Comparison of ENCODE assay signal across 8 cellular contexts in the genomic region with DNA sequence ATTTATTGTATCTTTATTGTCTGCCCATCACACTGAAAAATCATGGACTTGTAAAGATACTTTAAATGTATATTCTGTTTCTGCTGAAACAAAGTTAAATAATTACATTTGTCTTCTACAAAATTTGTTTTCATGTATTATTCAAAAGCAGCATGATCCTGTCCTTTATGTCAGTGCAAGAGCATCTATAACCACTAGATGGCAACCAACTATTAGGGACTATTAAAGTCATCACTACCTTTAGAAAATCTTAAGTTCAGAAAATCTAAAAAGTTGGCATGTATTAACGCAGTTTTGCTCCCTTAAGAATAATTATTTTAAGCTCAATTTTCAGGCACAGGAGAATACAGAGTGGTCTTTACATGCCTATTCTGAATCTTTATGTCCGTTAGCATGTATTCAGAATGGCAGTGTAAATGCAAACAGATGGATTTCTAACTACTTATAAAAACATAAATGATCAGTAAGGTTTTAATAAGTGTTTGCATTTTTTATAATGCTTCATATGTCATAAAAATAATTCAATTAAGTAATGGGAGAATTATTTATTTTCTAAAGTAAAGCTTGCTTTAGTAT. TPM values are rescaled to one million over a fixed set of nuclear protein-coding genes. Genes with fewer than 3 reads are reported as not detected.
DNase-seq lines count a peak whose midpoint lies in the region; ATAC-seq and TF ChIP-seq lines count a peak whose summit lies in the region.

No MANE protein-coding gene starts in this region.

- ATAC-seq in activated B cell treated with CpG ODN at 0.5 μM for 24 hours (ENCODE audit: low read depth): peak; percentile 77

- H3K36me3 ChIP-seq in GM06990 (ENCODE audit: control insufficient read depth, insufficient read depth, low read length) (peaks cover 2% of the 10 kb centered on the region), cardiac muscle cell (peaks cover 7% of the 10 kb centered on the region), spleen (peaks cover 0 to 40% (median 25%) of the 10 kb centered on the region in 6 donors)

- peaks cover 12% of the 10 kb centered on the region for H3K4me1 ChIP-seq in cardiac muscle cell (ENCODE audit: low read depth)
- peaks cover 6 to 55% (median 29%) of the 10 kb centered on the region in 6 donors for H3K4me1 ChIP-seq in spleen

- no peak for TF ChIP-seq POLR2A in spleen (IDR thresholded peaks at IDR 0.05)

- H3K9me3 Mint-ChIP-seq in activated B cell treated with CpG ODN at 0.5 μM for 24 hours: no peaks in the 10 kb centered on the region

- H3K27me3 ChIP-seq in GM06990 (replicated peaks; ENCODE audit: control insufficient read depth, insufficient read depth, low read length): no peaks in the 10 kb centered on the region
- H3K27me3 ChIP-seq in cardiac muscle cell: no peaks in the 10 kb centered on the region
- no peaks in the 10 kb centered on the region for H3K27me3 ChIP-seq in spleen (replicated peaks in 1 of 7)

- intact Hi-C loops in activated B cell treated with CpG ODN at 0.5 μM for 24 hours (cut with micrococcal nuclease): loop anchor here (1.0 to 2.0 kb wide), 5 partner anchors 18 to 279 kb away; a partner anchor contains a TSS
- intact Hi-C loops in spleen (cut with DNase I; ENCODE audit: low total_unique reads): no loop called here

- no peak for DNase-seq in GM06990 (ENCODE audit: extremely low read depth, insufficient read length)
- DNase-seq in HEK293T (ENCODE audit: extremely low spot score): peak; percentile 25
- DNase-seq in MV-4-11 (lab: John Stamatoyannopoulos, UW): peak; percentile 54
- no peak for DNase-seq in activated B cell treated with CpG ODN at 0.5 μM for 24 hours
- DNase-seq in cardiac muscle cell (ENCODE audit: low read depth in 1 of 2, low spot score in 1 of 2): peak; percentile 54 to 70
- no peak for DNase-seq in spleen
- DNase-seq in NCI-H524 treated with DMSO at 0.1 percent for 48 hours (lab: John Stamatoyannopoulos, UW): no peak

- H3K27ac Mint-ChIP-seq in activated B cell treated with CpG ODN at 0.5 μM for 24 hours: no peak overlapping the region

- POLR2A ChIA-PET in HEK293T (lab: Yijun Ruan, JAX): interaction anchor here (0.6 kb wide), 2 partner anchors 17 to 23 kb away, joined by 3 read pairs; a partner anchor contains a TSS
- POLR2A ChIA-PET in activated B cell treated with CpG ODN at 0.5 μM for 24 hours (lab: Charles Lee): interaction anchor here (0.7 kb wide), 1 partner anchor 28 kb away, joined by 3 read pairs; no protein-coding TSS in a partner anchor

- H3K4me3 ChIP-seq in GM06990 (replicated peaks; ENCODE audit: low read depth, low read length) (no peak overlapping the region), cardiac muscle cell (no peak overlapping the region), spleen (no peak overlapping the region)

- CTCF ChIA-PET in HEK293T (lab: Yijun Ruan, JAX): interaction anchor here (0.7 to 1.2 kb wide), 3 partner anchors 9 to 261 kb away, joined by 3 to 5 read pairs (median 4); no protein-coding TSS in a partner anchor
- CTCF ChIA-PET in activated B cell treated with CpG ODN at 0.5 μM for 24 hours (lab: Charles Lee): interaction anchor here (0.7 to 2.4 kb wide), 14 partner anchors 8 to 1163 kb away, joined by 3 to 11 read pairs (median 5); a partner anchor contains a TSS

- H3K4me3 Mint-ChIP-seq in activated B cell treated with CpG ODN at 0.5 μM for 24 hours: no peak overlapping the region

- TF ChIP-seq CTCF in 22Rv1 (IDR thresholded peaks at IDR 0.05): peak; percentile 90
- peak; percentile 74 for TF ChIP-seq CTCF in GM06990 (IDR thresholded peaks at IDR 0.05; ENCODE audit: insufficient read depth, low read length, poor library complexity, severe bottlenecking)
- peak; percentile 98 for TF ChIP-seq CTCF in activated B cell treated with CpG ODN at 0.5 μM for 24 hours (IDR thresholded peaks at IDR 0.05)
- TF ChIP-seq CTCF in cardiac muscle cell (IDR thresholded peaks at IDR 0.05; ENCODE audit: low read depth, low read length): peak; percentile 81
- peak; percentile 43 to 86 (median 75) for TF ChIP-seq CTCF in spleen (IDR thresholded peaks at IDR 0.05 in 8 of 11, conservative IDR thresholded peaks at IDR 0.05 in 3 of 11)

- peaks cover 46% of the 10 kb centered on the region for H3K36me3 Mint-ChIP-seq in activated B cell treated with CpG ODN at 0.5 μM for 24 hours (ENCODE audit: low read depth)

- no peaks in the 10 kb centered on the region for H3K9me3 ChIP-seq in cardiac muscle cell (ENCODE audit: low read depth)
- H3K9me3 ChIP-seq in spleen: no peaks in the 10 kb centered on the region

- H3K27ac ChIP-seq in 22Rv1: no peak overlapping the region
- H3K27ac ChIP-seq in cardiac muscle cell: no peak overlapping the region
- H3K27ac ChIP-seq in spleen: no peak overlapping the region

- H3K4me1 Mint-ChIP-seq in activated B cell treated with CpG ODN at 0.5 μM for 24 hours: peaks cover 11% of the 10 kb centered on the region

- 49 to 76% (median 56%) methylated on average over 2 of the region's 2 CpGs for WGBS in spleen, 5 donors

- H3K27me3 Mint-ChIP-seq in activated B cell treated with CpG ODN at 0.5 μM for 24 hours: no peaks in the 10 kb centered on the region

TF ChIP-seq in HEK293T, 16 proteins besides CTCF, POLR2A, EP300 and RAD21:
- TF ChIP-seq CTBP1 (IDR thresholded peaks at IDR 0.05; ENCODE audit: borderline replicate concordance) (no peak), FOXA1 (IDR thresholded peaks at IDR 0.05) (no peak), ELF4 (IDR thresholded peaks at IDR 0.05) (no peak), ZNF384 (IDR thresholded peaks at IDR 0.05) (no peak), SP1 (IDR thresholded peaks at IDR 0.05) (no peak), FOXM1 (IDR thresholded peaks at IDR 0.05; ENCODE audit: borderline replicate concordance) (no peak), L3MBTL2 (conservative IDR thresholded peaks at IDR 0.05) (no peak), NFRKB (IDR thresholded peaks at IDR 0.05) (no peak), LEF1 (IDR thresholded peaks at IDR 0.05; ENCODE audit: borderline replicate concordance) (no peak), FOXK2 (IDR thresholded peaks at IDR 0.05) (no peak)

RNA-seq across cellular contexts. Expression of a gene that starts 17.8 kb away (rescaled TPM):
- total RNA-seq in activated B cell treated with CpG ODN at 0.5 μM for 24 hours (36.8 and 38.7 TPM in 2 replicates), cardiac muscle cell (25.3 and 30.0 TPM in 2 replicates), spleen (100 to 1,000 TPM in 2 of 7 donors, 10 to 100 TPM in 5; 84.2 to 111 (median 93.1) TPM)
- polyA plus RNA-seq in cardiac muscle cell (33.5 and 45.5 TPM in 2 replicates), spleen (10 to 100 TPM; 19.9 to 22.8 (median 21.9) TPM)

RNA-seq across cellular contexts. Expression of a gene that starts 23.2 kb away (rescaled TPM):
- total RNA-seq in activated B cell treated with CpG ODN at 0.5 μM for 24 hours (259 and 301 TPM in 2 replicates), cardiac muscle cell (184 and 768 TPM in 2 replicates), spleen (100 to 1,000 TPM; 158 to 387 (median 185) TPM)
- polyA plus RNA-seq in cardiac muscle cell (984 and 1,135 TPM in 2 replicates), spleen (100 to 1,000 TPM; 199 to 535 (median 248) TPM)

Comparison
In these comparisons a context has a peak if more than half of its experiments do, and no peak if none do; other contexts are left out.
1. DNase-seq: peak in HEK293T (single experiment), MV-4-11 (single experiment) and cardiac muscle cell (2 of 2); none in GM06990 (single experiment), activated B cell treated with CpG ODN at 0.5 μM for 24 hours (single experiment), spleen (single experiment) and NCI-H524 treated with DMSO at 0.1 percent for 48 hours (single experiment).
2. Peak in every context shown above with its lines, with median percentiles within 50 percentile points of each other: CTCF ChIP-seq.